In the genomic region with DNA sequence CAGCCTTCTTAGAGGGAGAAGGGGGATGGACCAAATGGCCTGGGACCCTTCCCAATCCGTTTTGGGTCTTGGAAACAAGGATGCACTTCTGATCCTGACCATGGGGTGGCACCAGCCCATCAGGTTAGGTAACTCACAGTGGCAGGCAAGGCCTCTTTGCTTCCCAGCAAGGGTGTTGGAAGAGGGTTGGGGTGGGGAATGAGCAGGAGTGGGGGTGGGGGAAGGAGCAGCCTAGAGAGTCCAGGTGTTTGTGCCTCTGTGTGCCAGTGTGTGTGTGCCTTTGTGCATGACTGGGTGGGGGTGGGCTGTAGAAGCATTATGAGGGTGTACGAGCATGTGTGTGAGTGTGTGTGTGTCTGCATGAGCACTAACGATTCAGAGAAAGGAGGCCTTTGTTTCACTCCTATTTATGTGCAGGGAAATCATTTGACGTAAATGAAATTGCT, we compare ENCODE assay signal across 1 cellular context.
TF ChIP-seq lines count a peak whose summit lies in the region.

No MANE protein-coding gene starts in this region.

TF ChIP-seq in SK-N-SH, 30 proteins besides CTCF, POLR2A, EP300 and RAD21 (continued from another document):
- TF ChIP-seq, protein P1, sequence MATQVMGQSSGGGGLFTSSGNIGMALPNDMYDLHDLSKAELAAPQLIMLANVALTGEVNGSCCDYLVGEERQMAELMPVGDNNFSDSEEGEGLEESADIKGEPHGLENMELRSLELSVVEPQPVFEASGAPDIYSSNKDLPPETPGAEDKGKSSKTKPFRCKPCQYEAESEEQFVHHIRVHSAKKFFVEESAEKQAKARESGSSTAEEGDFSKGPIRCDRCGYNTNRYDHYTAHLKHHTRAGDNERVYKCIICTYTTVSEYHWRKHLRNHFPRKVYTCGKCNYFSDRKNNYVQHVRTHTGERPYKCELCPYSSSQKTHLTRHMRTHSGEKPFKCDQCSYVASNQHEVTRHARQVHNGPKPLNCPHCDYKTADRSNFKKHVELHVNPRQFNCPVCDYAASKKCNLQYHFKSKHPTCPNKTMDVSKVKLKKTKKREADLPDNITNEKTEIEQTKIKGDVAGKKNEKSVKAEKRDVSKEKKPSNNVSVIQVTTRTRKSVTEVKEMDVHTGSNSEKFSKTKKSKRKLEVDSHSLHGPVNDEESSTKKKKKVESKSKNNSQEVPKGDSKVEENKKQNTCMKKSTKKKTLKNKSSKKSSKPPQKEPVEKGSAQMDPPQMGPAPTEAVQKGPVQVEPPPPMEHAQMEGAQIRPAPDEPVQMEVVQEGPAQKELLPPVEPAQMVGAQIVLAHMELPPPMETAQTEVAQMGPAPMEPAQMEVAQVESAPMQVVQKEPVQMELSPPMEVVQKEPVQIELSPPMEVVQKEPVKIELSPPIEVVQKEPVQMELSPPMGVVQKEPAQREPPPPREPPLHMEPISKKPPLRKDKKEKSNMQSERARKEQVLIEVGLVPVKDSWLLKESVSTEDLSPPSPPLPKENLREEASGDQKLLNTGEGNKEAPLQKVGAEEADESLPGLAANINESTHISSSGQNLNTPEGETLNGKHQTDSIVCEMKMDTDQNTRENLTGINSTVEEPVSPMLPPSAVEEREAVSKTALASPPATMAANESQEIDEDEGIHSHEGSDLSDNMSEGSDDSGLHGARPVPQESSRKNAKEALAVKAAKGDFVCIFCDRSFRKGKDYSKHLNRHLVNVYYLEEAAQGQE (IDR thresholded peaks at IDR 0.05; ENCODE audit: low read depth, low read length) = no peak
